ENCODE assay signal across 42 cellular contexts in the genomic region with DNA sequence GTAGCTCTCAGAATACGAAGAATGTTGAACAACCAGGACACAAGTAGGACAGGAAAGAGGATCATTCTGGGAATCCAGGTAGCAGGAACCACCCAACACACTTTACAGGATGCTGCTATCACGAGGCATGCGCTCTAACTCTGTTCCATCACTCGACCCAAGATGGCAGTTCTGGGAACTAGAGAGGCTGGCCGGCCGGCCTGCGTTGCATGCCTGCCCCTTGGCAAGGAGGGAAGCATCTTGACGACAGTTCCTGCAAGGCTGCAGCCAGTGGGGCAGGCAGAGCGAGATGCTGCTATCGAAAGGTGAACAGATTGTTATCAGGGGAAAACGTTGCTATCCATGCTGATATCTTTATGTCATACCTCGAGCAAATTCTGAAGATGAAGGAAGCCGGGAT. TPM values are rescaled to one million over a fixed set of nuclear protein-coding genes. Genes with fewer than 3 reads are reported as not detected.
"Had no signal": no experiment of that assay in that cellular context is flagged by ENCODE, and none has a peak within 500 bp of the region (broad histone marks: within the 10 kb centered on the region; RNA-seq: fewer than 3 reads in every experiment).

No MANE protein-coding gene starts in this region.

- H3K27me3 ChIP-seq: body of pancreas, brain microvascular endothelial cell, breast epithelium, cardiac muscle cell had no signal

- H3K9me3 ChIP-seq: adrenal gland, body of pancreas, breast epithelium had no signal

- H3K36me3 ChIP-seq: adrenal gland, brain microvascular endothelial cell, breast epithelium, cardiac muscle cell had no signal

- H3K4me1 Mint-ChIP-seq: activated naive CD4-positive, alpha-beta T cell treated with anti-CD3 and anti-CD28 coated beads, Interleukin-2, amount 10 ng/mL, durations not matched to agents 7 days and 5 days; activated naive CD4-positive, alpha-beta T cell treated with anti-CD3 and anti-CD28 coated beads, Interleukin-2, amount 50 U/mL, for 24 hours; activated naive CD8-positive, alpha-beta T cell treated with anti-CD3 and anti-CD28 coated beads for 36 hours; activated naive CD8-positive, alpha-beta T cell treated with anti-CD3 and anti-CD28 coated beads, Interleukin-2, amount 10 ng/mL, durations not matched to agents 7 days and 5 days; activated naive CD8-positive, alpha-beta T cell treated with anti-CD3 and anti-CD28 coated beads, Interleukin-2, amount 50 U/mL, for 24 hours; activated T-helper 17 cell treated with anti-CD3 and anti-CD28 coated beads, Interleukin-2, amount 50 U/mL, for 72 hours; brain; central memory CD8-positive, alpha-beta T cell had no signal

- H3K27ac ChIP-seq: adrenal gland, body of pancreas, brain microvascular endothelial cell, breast epithelium, cardiac muscle cell had no signal

- H3K4me3 ChIP-seq: adrenal gland, body of pancreas, breast epithelium, cardiac muscle cell had no signal

- H3K4me3 Mint-ChIP-seq: activated naive CD4-positive, alpha-beta T cell treated with anti-CD3 and anti-CD28 coated beads for 36 hours; activated naive CD4-positive, alpha-beta T cell treated with anti-CD3 and anti-CD28 coated beads, Interleukin-2, amount 10 ng/mL, durations not matched to agents 7 days and 5 days; activated naive CD4-positive, alpha-beta T cell treated with anti-CD3 and anti-CD28 coated beads, Interleukin-2, amount 50 U/mL, for 24 hours; activated naive CD8-positive, alpha-beta T cell; activated naive CD8-positive, alpha-beta T cell treated with anti-CD3 and anti-CD28 coated beads for 36 hours; activated naive CD8-positive, alpha-beta T cell treated with anti-CD3 and anti-CD28 coated beads, Interleukin-2, amount 10 ng/mL, durations not matched to agents 7 days and 5 days; activated naive CD8-positive, alpha-beta T cell treated with anti-CD3 and anti-CD28 coated beads, Interleukin-2, amount 50 U/mL, for 24 hours; activated T-cell treated with anti-CD3 and anti-CD28 coated beads, Interleukin-2, amount 50 U/mL, for 24 hours; activated T-cell treated with anti-CD3 and anti-CD28 coated beads, Interleukin-2, amount 50 U/mL, for 4 hours; activated T-cell treated with anti-CD3 and anti-CD28 coated beads, Interleukin-2, amount 50 U/mL, for 72 hours; activated T-helper 1 cell treated with anti-CD3 and anti-CD28 coated beads, Interleukin-12 subunit alpha, Interleukin-12 subunit beta, Interleukin-2, Interleukin-4 antibody, amounts not matched to agents 30 ng/mL and 10 ng/mL and 1 ng/mL, durations not matched to agents 14 hours and 24 hours and 36 hours; activated T-helper 17 cell treated with anti-CD3 and anti-CD28 coated beads, Interleukin-2, amount 50 U/mL, for 72 hours; brain; central memory CD8-positive, alpha-beta T cell had no signal

- ATAC-seq: activated naive CD4-positive, alpha-beta T cell treated with anti-CD3 and anti-CD28 coated beads, Interleukin-2, amount 50 U/mL, for 72 hours; activated naive CD8-positive, alpha-beta T cell treated with anti-CD3 and anti-CD28 coated beads, Interleukin-2, amount 50 U/mL, for 24 hours; activated T-cell treated with anti-CD3 and anti-CD28 coated beads, Interleukin-2, amount 50 U/mL, for 4 hours; activated T-cell treated with anti-CD3 and anti-CD28 coated beads, Interleukin-2, amount 50 U/mL, for 72 hours; activated T-helper 17 cell treated with anti-CD3 and anti-CD28 coated beads, Interleukin-2, amount 50 U/mL, for 72 hours; body of pancreas had no signal

- H3K36me3 Mint-ChIP-seq: activated naive CD4-positive, alpha-beta T cell treated with anti-CD3 and anti-CD28 coated beads, Interleukin-2, amount 10 ng/mL, durations not matched to agents 7 days and 5 days; activated naive CD4-positive, alpha-beta T cell treated with anti-CD3 and anti-CD28 coated beads, Interleukin-2, amount 50 U/mL, for 24 hours; activated naive CD4-positive, alpha-beta T cell treated with anti-CD3 and anti-CD28 coated beads, Interleukin-2, amount 50 U/mL, for 72 hours; activated naive CD8-positive, alpha-beta T cell; activated naive CD8-positive, alpha-beta T cell treated with anti-CD3 and anti-CD28 coated beads for 36 hours; activated naive CD8-positive, alpha-beta T cell treated with anti-CD3 and anti-CD28 coated beads, Interleukin-2, amount 10 ng/mL, durations not matched to agents 7 days and 5 days; brain had no signal

- DNase-seq: activated effector memory CD4-positive, alpha-beta T cell treated with anti-CD3 and anti-CD28 coated beads, Interleukin-2, amount 50 U/mL, for 16 hours; activated effector memory CD4-positive, alpha-beta T cell treated with Interleukin-2 at 50 U/mL for 16 hours; activated gamma-delta T cell; activated gamma-delta T cell treated with Interleukin-2 at 50 U/mL for 16 hours; activated naive CD4-positive, alpha-beta T cell; activated naive CD4-positive, alpha-beta T cell treated with anti-CD3 and anti-CD28 coated beads for 36 hours; activated naive CD4-positive, alpha-beta T cell treated with anti-CD3 and anti-CD28 coated beads, Interleukin-2, amount 10 ng/mL, durations not matched to agents 7 days and 5 days; activated naive CD4-positive, alpha-beta T cell treated with anti-CD3 and anti-CD28 coated beads, Interleukin-2, amount 50 U/mL, for 16 hours; activated naive CD4-positive, alpha-beta T cell treated with Interleukin-2 at 50 U/mL for 16 hours; activated naive CD8-positive, alpha-beta T cell treated with anti-CD3 and anti-CD28 coated beads for 36 hours; activated naive CD8-positive, alpha-beta T cell treated with anti-CD3 and anti-CD28 coated beads, Interleukin-2, amount 10 ng/mL, durations not matched to agents 7 days and 5 days; activated naive CD8-positive, alpha-beta T cell treated with anti-CD3 and anti-CD28 coated beads, Interleukin-2, amount 50 U/mL, for 24 hours; activated T-cell treated with anti-CD3 and anti-CD28 coated beads, Interleukin-2, amount 50 U/mL, for 1 hour; activated T-cell treated with anti-CD3 and anti-CD28 coated beads, Interleukin-2, amount 50 U/mL, for 24 hours; activated T-cell treated with anti-CD3 and anti-CD28 coated beads, Interleukin-2, amount 50 U/mL, for 4 hours; activated T-cell treated with anti-CD3 and anti-CD28 coated beads, Interleukin-2, amount 50 U/mL, for 48 hours; activated T-cell treated with anti-CD3 and anti-CD28 coated beads, Interleukin-2, amount 50 U/mL, for 72 hours; adrenal gland; amniotic stem cell; amygdala; anterior cingulate cortex; aorta; body of pancreas; brain microvascular endothelial cell; caudate nucleus; central memory CD4-positive, alpha-beta T cell; cerebellar nuclear complex had no signal

- H3K4me1 ChIP-seq: adrenal gland, breast epithelium had no signal

- H3K27ac Mint-ChIP-seq: activated naive CD4-positive, alpha-beta T cell treated with anti-CD3 and anti-CD28 coated beads for 36 hours; activated naive CD4-positive, alpha-beta T cell treated with anti-CD3 and anti-CD28 coated beads, Interleukin-2, amount 10 ng/mL, durations not matched to agents 7 days and 5 days; activated naive CD4-positive, alpha-beta T cell treated with anti-CD3 and anti-CD28 coated beads, Interleukin-2, amount 50 U/mL, for 24 hours; activated naive CD4-positive, alpha-beta T cell treated with anti-CD3 and anti-CD28 coated beads, Interleukin-2, amount 50 U/mL, for 72 hours; activated naive CD8-positive, alpha-beta T cell; activated naive CD8-positive, alpha-beta T cell treated with anti-CD3 and anti-CD28 coated beads for 36 hours; activated naive CD8-positive, alpha-beta T cell treated with anti-CD3 and anti-CD28 coated beads, Interleukin-2, amount 10 ng/mL, durations not matched to agents 7 days and 5 days; activated naive CD8-positive, alpha-beta T cell treated with anti-CD3 and anti-CD28 coated beads, Interleukin-2, amount 50 U/mL, for 24 hours; activated T-cell treated with anti-CD3 and anti-CD28 coated beads, Interleukin-2, amount 50 U/mL, for 24 hours; activated T-cell treated with anti-CD3 and anti-CD28 coated beads, Interleukin-2, amount 50 U/mL, for 72 hours; activated T-helper 1 cell treated with anti-CD3 and anti-CD28 coated beads, Interleukin-12 subunit alpha, Interleukin-12 subunit beta, Interleukin-2, Interleukin-4 antibody, amounts not matched to agents 30 ng/mL and 10 ng/mL and 1 ng/mL, durations not matched to agents 14 hours and 24 hours and 36 hours; activated T-helper 17 cell treated with anti-CD3 and anti-CD28 coated beads, Interleukin-2, amount 50 U/mL, for 72 hours; activated T-helper 2 cell treated with anti-CD3 and anti-CD28 coated beads, Interferon-gamma antibody, Interleukin-2, Interleukin-4, amounts not matched to agents 10 μg/mL and 5 μg/mL and 100 μg/mL, durations not matched to agents 14 hours and 24 hours and 36 hours; brain had no signal

- H3K27me3 Mint-ChIP-seq: activated naive CD8-positive, alpha-beta T cell treated with anti-CD3 and anti-CD28 coated beads, Interleukin-2, amount 50 U/mL, for 24 hours had no signal

- H3K9me3 Mint-ChIP-seq: activated naive CD4-positive, alpha-beta T cell treated with anti-CD3 and anti-CD28 coated beads for 36 hours; activated naive CD4-positive, alpha-beta T cell treated with anti-CD3 and anti-CD28 coated beads, Interleukin-2, amount 10 ng/mL, durations not matched to agents 7 days and 5 days; activated naive CD4-positive, alpha-beta T cell treated with anti-CD3 and anti-CD28 coated beads, Interleukin-2, amount 50 U/mL, for 24 hours; activated naive CD4-positive, alpha-beta T cell treated with anti-CD3 and anti-CD28 coated beads, Interleukin-2, amount 50 U/mL, for 72 hours; activated naive CD8-positive, alpha-beta T cell treated with anti-CD3 and anti-CD28 coated beads for 36 hours; activated naive CD8-positive, alpha-beta T cell treated with anti-CD3 and anti-CD28 coated beads, Interleukin-2, amount 10 ng/mL, durations not matched to agents 7 days and 5 days; activated naive CD8-positive, alpha-beta T cell treated with anti-CD3 and anti-CD28 coated beads, Interleukin-2, amount 50 U/mL, for 24 hours; activated T-cell treated with anti-CD3 and anti-CD28 coated beads, Interleukin-2, amount 50 U/mL, for 24 hours; activated T-cell treated with anti-CD3 and anti-CD28 coated beads, Interleukin-2, amount 50 U/mL, for 4 hours; activated T-cell treated with anti-CD3 and anti-CD28 coated beads, Interleukin-2, amount 50 U/mL, for 72 hours; activated T-helper 1 cell treated with anti-CD3 and anti-CD28 coated beads, Interleukin-12 subunit alpha, Interleukin-12 subunit beta, Interleukin-2, Interleukin-4 antibody, amounts not matched to agents 30 ng/mL and 10 ng/mL and 1 ng/mL, durations not matched to agents 14 hours and 24 hours and 36 hours; activated T-helper 17 cell treated with anti-CD3 and anti-CD28 coated beads, Interleukin-2, amount 50 U/mL, for 72 hours; activated T-helper 2 cell treated with anti-CD3 and anti-CD28 coated beads, Interferon-gamma antibody, Interleukin-2, Interleukin-4, amounts not matched to agents 10 μg/mL and 5 μg/mL and 100 μg/mL, durations not matched to agents 14 hours and 24 hours and 36 hours; brain; central memory CD8-positive, alpha-beta T cell had no signal

RNA-seq across cellular contexts. Expression of a gene that starts 48.2 kb away (rescaled TPM):
- total RNA-seq: activated naive CD4-positive, alpha-beta T cell treated with anti-CD3 and anti-CD28 coated beads for 36 hours; activated naive CD4-positive, alpha-beta T cell treated with anti-CD3 and anti-CD28 coated beads, Interleukin-2, amount 50 U/mL, for 72 hours; activated naive CD8-positive, alpha-beta T cell treated with anti-CD3 and anti-CD28 coated beads for 36 hours; activated naive CD8-positive, alpha-beta T cell treated with anti-CD3 and anti-CD28 coated beads, Interleukin-2, amount 10 ng/mL, durations not matched to agents 7 days and 5 days; activated T-cell treated with anti-CD3 and anti-CD28 coated beads, Interleukin-2, amount 50 U/mL, for 4 hours; activated T-cell treated with anti-CD3 and anti-CD28 coated beads, Interleukin-2, amount 50 U/mL, for 72 hours; activated T-helper 1 cell treated with anti-CD3 and anti-CD28 coated beads, Interleukin-12 subunit alpha, Interleukin-12 subunit beta, Interleukin-2, Interleukin-4 antibody, amounts not matched to agents 30 ng/mL and 10 ng/mL and 1 ng/mL, durations not matched to agents 14 hours and 24 hours and 36 hours; activated T-helper 17 cell treated with anti-CD3 and anti-CD28 coated beads, Interleukin-2, amount 50 U/mL, for 72 hours; activated T-helper 2 cell treated with anti-CD3 and anti-CD28 coated beads, Interferon-gamma antibody, Interleukin-2, Interleukin-4, amounts not matched to agents 10 μg/mL and 5 μg/mL and 100 μg/mL, durations not matched to agents 14 hours and 24 hours and 36 hours; adrenal gland; aorta; astrocyte; bronchial epithelial cell; cardiac muscle cell; cardiac septum; cerebellum; chondrocyte had no signal
- polyA plus RNA-seq: cardiac muscle cell had no signal

RNA-seq across cellular contexts. Expression of a gene that starts 55.1 kb away (rescaled TPM):
- total RNA-seq: activated naive CD4-positive, alpha-beta T cell treated with anti-CD3 and anti-CD28 coated beads for 36 hours had no signal
